In the genomic region with DNA sequence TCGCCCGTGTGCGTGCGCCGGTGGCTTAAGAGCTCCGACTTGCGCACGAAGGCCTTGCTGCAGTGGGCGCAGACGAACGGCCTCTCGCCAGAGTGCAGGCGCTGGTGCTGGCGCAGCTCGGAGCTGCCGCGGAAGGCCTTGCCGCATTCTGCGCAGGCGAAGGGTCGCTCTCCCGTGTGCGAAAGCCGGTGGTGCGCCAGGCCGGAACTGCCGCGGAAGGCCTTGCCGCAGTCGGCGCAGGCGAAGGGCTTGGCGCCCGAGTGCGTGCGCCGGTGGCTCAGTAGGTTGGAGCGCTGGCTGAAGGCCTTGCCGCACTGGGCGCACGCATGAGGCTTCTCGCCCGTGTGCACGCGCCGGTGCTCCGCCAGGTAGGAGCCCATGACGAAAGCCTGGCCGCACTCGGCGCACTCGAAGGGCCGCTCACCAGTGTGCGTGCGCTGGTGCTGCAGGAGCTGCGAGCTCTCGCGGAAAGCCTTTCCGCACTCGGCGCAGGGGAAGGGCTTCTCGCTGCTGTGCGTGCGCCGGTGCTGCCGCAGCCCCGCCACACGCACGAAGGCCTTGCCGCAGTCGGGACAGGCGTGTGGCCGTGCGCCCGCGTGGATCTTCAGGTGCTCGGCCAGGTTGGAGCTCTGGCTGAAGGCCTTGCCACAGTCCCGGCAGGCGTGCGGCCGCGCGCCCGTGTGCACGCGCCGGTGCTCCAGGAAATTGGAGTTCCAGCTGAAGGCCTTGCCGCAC, we compare ENCODE assay signal across 6 cellular contexts. TPM values are rescaled to one million over a fixed set of nuclear protein-coding genes. Genes with fewer than 3 reads are reported as not detected.
DNase-seq lines count a peak whose midpoint lies in the region; ATAC-seq lines count a peak whose summit lies in the region.

No MANE protein-coding gene starts in this region.

- DNase-seq in LHCN-M2 (ENCODE audit: low read depth) (peak; percentile 29), NCI-H774 (lab: John Stamatoyannopoulos, UW) (no peak), C1 segment of cervical spinal cord (lab: John Stamatoyannopoulos, UW) (no peak)
- DNase-seq in stimulated activated CD4-positive, alpha-beta T cell treated with anti-CD3 and anti-CD28 coated beads, Interleukin-12 subunit alpha, Interleukin-12 subunit beta, amount 100 ng/mL, for 4 hours, result peak; percentile 33

- peaks cover 0 to 10% of the 10 kb centered on the region in 2 donors for H3K4me1 ChIP-seq in duodenal mucosa (ENCODE audit: control insufficient read depth in 1 of 2, insufficient read depth in 2 of 2, low read length in 2 of 2)

- no peaks in the 10 kb centered on the region for H3K9me3 ChIP-seq in duodenal mucosa (ENCODE audit: control insufficient read depth in 1 of 2, low read length in 2 of 2)

- H3K27ac ChIP-seq in duodenal mucosa (ENCODE audit: low read depth, low read length), result no peak overlapping the region

- ATAC-seq in GM21825 (IDR thresholded peaks at IDR 0.05; ENCODE audit: unreplicated experiment), result no peak

- H3K36me3 ChIP-seq in duodenal mucosa (ENCODE audit: control insufficient read depth in 1 of 2, insufficient read depth in 2 of 2, low read length in 2 of 2), result no peaks in the 10 kb centered on the region

- H3K27me3 ChIP-seq in duodenal mucosa (ENCODE audit: control insufficient read depth in 1 of 2, insufficient read depth in 2 of 2, low read length in 2 of 2), result no peaks in the 10 kb centered on the region

- peak overlapping the region; percentile 22 to 32 for H3K4me3 ChIP-seq in duodenal mucosa (ENCODE audit: low read depth in 1 of 2, low read length in 2 of 2)

- H3K9ac ChIP-seq in duodenal mucosa (ENCODE audit: low read depth in 1 of 2, low read length in 2 of 2), result no peak overlapping the region

RNA-seq across cellular contexts. Expression of gene A1BG, which starts 3.1 kb away (rescaled TPM):
- total RNA-seq in LHCN-M2 (2014; rRNA removed), result 27.7 and 62.6 TPM in 2 replicates
- 37.6 TPM for polyA plus RNA-seq in LHCN-M2 (2012)

RNA-seq across cellular contexts. Expression of gene ZNF497, which starts 6.1 kb away (rescaled TPM):
- 1.1 TPM in 2 replicates for total RNA-seq in LHCN-M2 (2014; rRNA removed)
- polyA plus RNA-seq in LHCN-M2 (2012), result 0.98 TPM

RNA-seq across cellular contexts. Expression of gene ZNF837, which starts 24.4 kb away (rescaled TPM):
- total RNA-seq in LHCN-M2 (2014; rRNA removed), result 4.6 and 6.0 TPM in 2 replicates
- 1.6 TPM for polyA plus RNA-seq in LHCN-M2 (2012)

RNA-seq across cellular contexts. Expression of gene ZSCAN22, which starts 29.6 kb away (rescaled TPM):
- total RNA-seq in LHCN-M2 (2014; rRNA removed), result 2.6 and 3.5 TPM in 2 replicates
- 1.8 TPM for polyA plus RNA-seq in LHCN-M2 (2012)

RNA-seq across cellular contexts. Expression of gene RPS5, which starts 30.7 kb away (rescaled TPM):
- total RNA-seq in LHCN-M2 (2014; rRNA removed), result 1,719 and 2,296 TPM in 2 replicates
- polyA plus RNA-seq in LHCN-M2 (2012), result 1,753 TPM

Comparison
In these comparisons a context has a peak if more than half of its experiments do, and no peak if none do; other contexts are left out.
1. DNase-seq: peak in LHCN-M2 (single experiment) and stimulated activated CD4-positive, alpha-beta T cell treated with anti-CD3 and anti-CD28 coated beads, Interleukin-12 subunit alpha, Interleukin-12 subunit beta, amount 100 ng/mL, for 4 hours (single experiment); none in NCI-H774 (single experiment) and C1 segment of cervical spinal cord (0 of 14).